10 cellular contexts compared by ENCODE assay signal in the genomic region with DNA sequence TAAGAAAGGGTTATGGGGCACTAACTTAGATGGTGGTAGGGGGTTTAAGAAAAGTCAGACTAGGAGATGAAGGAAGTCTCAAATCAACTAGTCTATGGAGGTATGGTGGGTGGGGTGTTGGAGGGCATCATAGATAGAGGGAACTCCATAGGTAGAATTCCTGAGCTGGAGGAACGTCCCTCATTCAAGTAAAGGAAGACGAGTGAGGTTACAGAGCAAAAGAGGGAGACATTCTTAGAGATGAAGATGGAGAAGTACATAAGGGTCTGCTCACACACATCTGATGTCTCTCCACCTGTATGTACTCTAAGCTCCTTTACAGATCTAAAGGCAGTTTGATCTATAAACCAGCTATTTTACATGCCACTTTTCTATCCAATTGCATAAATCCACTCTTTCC. TPM values are rescaled to one million over a fixed set of nuclear protein-coding genes. Genes with fewer than 3 reads are reported as not detected.
DNase-seq lines count a peak whose midpoint lies in the region; ATAC-seq, FAIRE-seq and TF ChIP-seq lines count a peak whose summit lies in the region.
"Had no signal": no experiment of that assay in that cellular context is flagged by ENCODE, and none has a peak within 500 bp of the region (broad histone marks: within the 10 kb centered on the region; RNA-seq: fewer than 3 reads in every experiment).

No MANE protein-coding gene starts in this region.

- CTCF ChIA-PET in activated CD8-positive, alpha-beta memory T cell treated with anti-CD3 and anti-CD28 coated beads, Interleukin-2, amount 10 ng/mL, durations not matched to agents 7 days and 5 days (lab: Charles Lee): interaction anchor here (0.6 to 2.9 kb wide), 2 partner anchors 11 to 13 kb away, joined by 3 to 11 read pairs; no protein-coding TSS in a partner anchor
- CTCF ChIA-PET in HepG2 (lab: Yijun Ruan, JAX; ENCODE audit: low intra/inter-chr PET ratio, low total read pairs): no interaction called here

- no peaks in the 10 kb centered on the region for H3K27me3 Mint-ChIP-seq in activated CD8-positive, alpha-beta memory T cell treated with anti-CD3 and anti-CD28 coated beads, Interleukin-2, amount 10 ng/mL, durations not matched to agents 7 days and 5 days
- no peaks in the 10 kb centered on the region for H3K27me3 Mint-ChIP-seq in activated naive CD8-positive, alpha-beta T cell treated with anti-CD3 and anti-CD28 coated beads, Interleukin-2, amount 10 ng/mL, durations not matched to agents 7 days and 5 days

- no peak overlapping the region for H3K27ac ChIP-seq in HepG2 (ENCODE audit: extremely low read length, insufficient read depth, low read length)
- H3K27ac ChIP-seq in thymus (ENCODE audit: low read depth): no peak overlapping the region

- H3K9me3 Mint-ChIP-seq in activated CD8-positive, alpha-beta memory T cell treated with anti-CD3 and anti-CD28 coated beads, Interleukin-2, amount 10 ng/mL, durations not matched to agents 7 days and 5 days (ENCODE audit: low read depth): no peaks in the 10 kb centered on the region
- no peaks in the 10 kb centered on the region for H3K9me3 Mint-ChIP-seq in activated naive CD8-positive, alpha-beta T cell treated with anti-CD3 and anti-CD28 coated beads, Interleukin-2, amount 10 ng/mL, durations not matched to agents 7 days and 5 days

- H3K4me1 ChIP-seq in HepG2 (ENCODE audit: insufficient read depth, low read length) (peaks cover 75% of the 10 kb centered on the region), thymus (ENCODE audit: control insufficient read depth, insufficient read depth, low read length) (no peaks in the 10 kb centered on the region)

- in situ Hi-C loops in HepG2 (cut with HindIII; ENCODE audit: extremely low pct_ligation_motif_present, low pct_unique_long_range_greater_than_20kb): no loop called here

- H3K4me3 ChIP-seq in HepG2 (replicated peaks in 1 of 3; ENCODE audit: insufficient read depth in 1 of 3, low read depth in 2 of 3, low read length in 3 of 3) (peak overlapping the region; percentile 89 to 93 (median 91); a peak in 5 of 6 replicates), thymus (ENCODE audit: low read length) (peak overlapping the region; percentile 82)

- DNase-seq in activated CD8-positive, alpha-beta memory T cell treated with anti-CD3 and anti-CD28 coated beads, Interleukin-2, amount 10 ng/mL, durations not matched to agents 7 days and 5 days: no peak
- DNase-seq in activated CD8-positive, alpha-beta memory T cell treated with anti-CD3 and anti-CD28 coated beads, Interleukin-2, amount 50 U/mL, for 4 hours: no peak
- no peak for DNase-seq in activated naive CD8-positive, alpha-beta T cell treated with anti-CD3 and anti-CD28 coated beads, Interleukin-2, amount 10 ng/mL, durations not matched to agents 7 days and 5 days
- DNase-seq in HepG2 (ENCODE audit: low spot score) (no peak), NCI-H2107 (lab: John Stamatoyannopoulos, UW) (no peak), NCI-H1694 (lab: John Stamatoyannopoulos, UW) (no peak)
- DNase-seq: activated gamma-delta T cell; stimulated activated CD4-positive, alpha-beta T cell treated with anti-CD3 and anti-CD28 coated beads, Interleukin-2, amount 100 ng/mL, for 24 hours had no signal

- TF ChIP-seq POLR2A in HepG2 (IDR thresholded peaks at IDR 0.05; ENCODE audit: insufficient read depth in 1 of 2, low read depth in 2 of 2, low read length in 2 of 2): no peak

- peaks cover 69% of the 10 kb centered on the region for H3K4me1 Mint-ChIP-seq in activated CD8-positive, alpha-beta memory T cell treated with anti-CD3 and anti-CD28 coated beads, Interleukin-2, amount 10 ng/mL, durations not matched to agents 7 days and 5 days
- peaks cover 58% of the 10 kb centered on the region for H3K4me1 Mint-ChIP-seq in activated naive CD8-positive, alpha-beta T cell treated with anti-CD3 and anti-CD28 coated beads, Interleukin-2, amount 10 ng/mL, durations not matched to agents 7 days and 5 days

- H3K9ac ChIP-seq in HepG2 (ENCODE audit: insufficient read depth, low read depth, low read length): peak overlapping the region; percentile 87; the same call in 1 of the 2 replicates

- no peaks in the 10 kb centered on the region for H4K20me1 ChIP-seq in HepG2 (ENCODE audit: insufficient read depth, low read length)

- TF ChIP-seq EP300 in HepG2 (IDR thresholded peaks at IDR 0.05; ENCODE audit: low read depth in 2 of 2, low read length in 2 of 2) (no peak), HepG2 (CRISPR knock-in tag; IDR thresholded peaks at IDR 0.05; ENCODE audit: borderline replicate concordance) (no peak)

- peaks cover 47% of the 10 kb centered on the region for H3K36me3 Mint-ChIP-seq in activated CD8-positive, alpha-beta memory T cell treated with anti-CD3 and anti-CD28 coated beads, Interleukin-2, amount 10 ng/mL, durations not matched to agents 7 days and 5 days
- H3K36me3 Mint-ChIP-seq in activated naive CD8-positive, alpha-beta T cell treated with anti-CD3 and anti-CD28 coated beads, Interleukin-2, amount 10 ng/mL, durations not matched to agents 7 days and 5 days: peaks cover 41% of the 10 kb centered on the region

- peak overlapping the region; percentile 86 for H3K4me2 ChIP-seq in HepG2 (ENCODE audit: low read depth, low read length)

- no peak for TF ChIP-seq CTCF in HepG2 (CRISPR knock-in tag; IDR thresholded peaks at IDR 0.05)

- BruUV-seq in HepG2 (replicated peaks; lab: Mats Ljungman, UMichigan): no TSS peak

- ATAC-seq in activated CD8-positive, alpha-beta memory T cell treated with anti-CD3 and anti-CD28 coated beads, Interleukin-2, amount 10 ng/mL, durations not matched to agents 7 days and 5 days: no peak
- ATAC-seq in activated naive CD8-positive, alpha-beta T cell treated with anti-CD3 and anti-CD28 coated beads, Interleukin-2, amount 10 ng/mL, durations not matched to agents 7 days and 5 days (ENCODE audit: low read depth): no peak
- no peak for ATAC-seq in HepG2
- ATAC-seq in GM21529 (IDR thresholded peaks at IDR 0.05; ENCODE audit: unreplicated experiment): no peak

- 68% methylated on average over 2 of the region's 2 CpGs for WGBS in HepG2 (ENCODE audit: low lambda C conversion rate)
- 46% methylated on average over 2 of the region's 2 CpGs for WGBS in thymus

- H3K9me3 ChIP-seq in HepG2 (ENCODE audit: low read length): no peaks in the 10 kb centered on the region
- no peaks in the 10 kb centered on the region for H3K9me3 ChIP-seq in thymus (ENCODE audit: control insufficient read depth)

- H3K36me3 ChIP-seq in HepG2 (replicated peaks in 1 of 2; ENCODE audit: control insufficient read depth in 1 of 2, insufficient read depth in 2 of 2, low read length in 2 of 2) (no peaks in the 10 kb centered on the region), thymus (ENCODE audit: control insufficient read depth, insufficient read depth) (no peaks in the 10 kb centered on the region)

- FAIRE-seq in HepG2 (lab: Jason Lieb, UNC): no peak

- intact Hi-C loops in HepG2 (cut with micrococcal nuclease; ENCODE audit: unreplicated experiment): loop anchor here (5.0 kb wide), 1 partner anchor 39 kb away; no protein-coding TSS in a partner anchor

- H3K27me3 ChIP-seq in HepG2 (ENCODE audit: control insufficient read depth in 1 of 2, insufficient read depth in 2 of 2, low read length in 2 of 2) (no peaks in the 10 kb centered on the region), thymus (ENCODE audit: control insufficient read depth, insufficient read depth) (no peaks in the 10 kb centered on the region)

- peak overlapping the region; percentile 94 for H3K4me3 Mint-ChIP-seq in activated CD8-positive, alpha-beta memory T cell treated with anti-CD3 and anti-CD28 coated beads, Interleukin-2, amount 10 ng/mL, durations not matched to agents 7 days and 5 days
- H3K4me3 Mint-ChIP-seq in activated naive CD8-positive, alpha-beta T cell treated with anti-CD3 and anti-CD28 coated beads, Interleukin-2, amount 10 ng/mL, durations not matched to agents 7 days and 5 days: peak overlapping the region; percentile 100

- peaks cover 51% of the 10 kb centered on the region for H3K79me2 ChIP-seq in HepG2 (ENCODE audit: insufficient read depth, low read length)

- H3K27ac Mint-ChIP-seq in activated CD8-positive, alpha-beta memory T cell treated with anti-CD3 and anti-CD28 coated beads, Interleukin-2, amount 10 ng/mL, durations not matched to agents 7 days and 5 days: peak overlapping the region; percentile 96
- peak overlapping the region; percentile 99 for H3K27ac Mint-ChIP-seq in activated naive CD8-positive, alpha-beta T cell treated with anti-CD3 and anti-CD28 coated beads, Interleukin-2, amount 10 ng/mL, durations not matched to agents 7 days and 5 days

- no peak for TF ChIP-seq RAD21 in HepG2 (CRISPR knock-in tag; IDR thresholded peaks at IDR 0.05)

- no peak overlapping the region for H2AFZ ChIP-seq in HepG2 (ENCODE audit: low read length)

- POLR2A ChIA-PET in activated naive CD8-positive, alpha-beta T cell treated with anti-CD3 and anti-CD28 coated beads, Interleukin-2, amount 10 ng/mL, durations not matched to agents 7 days and 5 days (lab: Charles Lee): interaction anchor here (0.7 to 3.3 kb wide), 6 partner anchors 10 to 74 kb away, joined by 3 to 31 read pairs (median 8); a partner anchor contains a TSS
- POLR2A ChIA-PET in HepG2 (lab: Yijun Ruan, JAX): interaction anchor here (2.0 kb wide), 1 partner anchor 38 kb away, joined by 14 read pairs; no protein-coding TSS in a partner anchor

RNA-seq across cellular contexts. Expression of a gene that starts 1.4 kb away (rescaled TPM):
- 100 to 1,000 TPM; 157 to 257 TPM for total RNA-seq in activated CD8-positive, alpha-beta memory T cell treated with anti-CD3 and anti-CD28 coated beads, Interleukin-2, amount 10 ng/mL, durations not matched to agents 7 days and 5 days
- total RNA-seq in activated naive CD8-positive, alpha-beta T cell treated with anti-CD3 and anti-CD28 coated beads, Interleukin-2, amount 10 ng/mL, durations not matched to agents 7 days and 5 days: 100 to 1,000 TPM; 172 to 177 TPM
- 34.1 and 44.3 TPM in 2 replicates for total RNA-seq in HepG2 (2016; rRNA removed; fragmentation: Illumina TruSeq; extraction: Trizol)
- 8.3 and 8.7 TPM in 2 replicates for total RNA-seq in HepG2 (2016; cell fraction: cytosol; rRNA removed; fragmentation: Illumina TruSeq; extraction: Trizol; ENCODE audit: low read depth)
- total RNA-seq in HepG2 (2016; cell fraction: insoluble cytoplasmic fraction; rRNA removed; fragmentation: Illumina TruSeq; extraction: Trizol): 31.6 and 41.7 TPM in 2 replicates
- 13.6 and 15.2 TPM in 2 replicates for total RNA-seq in HepG2 (2016; cell fraction: membrane; rRNA removed; fragmentation: Illumina TruSeq; extraction: Trizol)
- 28.8 and 32.0 TPM in 2 replicates for total RNA-seq in HepG2 (2016; cell fraction: nucleus; rRNA removed; fragmentation: Illumina TruSeq; extraction: Trizol)
- polyA plus RNA-seq in HepG2 (2011; rRNA removed) (25.0 and 33.8 TPM in 2 replicates), thymus (98.8 TPM)
- polyA plus RNA-seq in HepG2 (2011; cell fraction: cytosol; rRNA removed): 27.9 and 28.3 TPM in 2 replicates
- polyA plus RNA-seq in HepG2 (2011; cell fraction: nucleus; rRNA removed): 27.5 and 28.3 TPM in 2 replicates
- 28.5 and 29.8 TPM in 2 replicates for polyA plus RNA-seq in HepG2 (2012)
- polyA plus RNA-seq in HepG2 (2016; cell fraction: cytosol; fragmentation: Illumina TruSeq; extraction: Trizol; ENCODE audit: low read depth): 3.7 and 4.0 TPM in 2 replicates
- 43.4 and 44.5 TPM in 2 replicates for polyA plus RNA-seq in HepG2 (2016; cell fraction: insoluble cytoplasmic fraction; fragmentation: Illumina TruSeq; extraction: Trizol; ENCODE audit: low read depth)
- polyA plus RNA-seq in HepG2 (2016; cell fraction: membrane; fragmentation: Illumina TruSeq; extraction: Trizol; ENCODE audit: low read depth): 7.9 and 8.7 TPM in 2 replicates
- polyA plus RNA-seq in HepG2 (2016; cell fraction: nucleus; fragmentation: Illumina TruSeq; extraction: Trizol; ENCODE audit: insufficient read depth, low read depth): 26.5 and 28.3 TPM in 2 replicates
- 19.7 and 37.7 TPM in 2 replicates for polyA minus RNA-seq in HepG2 (2011; rRNA and poly(A)+ RNA removed; ENCODE audit: low replicate concordance)
- polyA minus RNA-seq in HepG2 (2011; cell fraction: cytosol; rRNA and poly(A)+ RNA removed): 18.0 and 20.0 TPM in 2 replicates
- polyA minus RNA-seq in HepG2 (2011; cell fraction: nucleus; rRNA and poly(A)+ RNA removed): 134 and 140 TPM in 2 replicates
